8 cellular contexts compared by ENCODE assay signal in the genomic region with DNA sequence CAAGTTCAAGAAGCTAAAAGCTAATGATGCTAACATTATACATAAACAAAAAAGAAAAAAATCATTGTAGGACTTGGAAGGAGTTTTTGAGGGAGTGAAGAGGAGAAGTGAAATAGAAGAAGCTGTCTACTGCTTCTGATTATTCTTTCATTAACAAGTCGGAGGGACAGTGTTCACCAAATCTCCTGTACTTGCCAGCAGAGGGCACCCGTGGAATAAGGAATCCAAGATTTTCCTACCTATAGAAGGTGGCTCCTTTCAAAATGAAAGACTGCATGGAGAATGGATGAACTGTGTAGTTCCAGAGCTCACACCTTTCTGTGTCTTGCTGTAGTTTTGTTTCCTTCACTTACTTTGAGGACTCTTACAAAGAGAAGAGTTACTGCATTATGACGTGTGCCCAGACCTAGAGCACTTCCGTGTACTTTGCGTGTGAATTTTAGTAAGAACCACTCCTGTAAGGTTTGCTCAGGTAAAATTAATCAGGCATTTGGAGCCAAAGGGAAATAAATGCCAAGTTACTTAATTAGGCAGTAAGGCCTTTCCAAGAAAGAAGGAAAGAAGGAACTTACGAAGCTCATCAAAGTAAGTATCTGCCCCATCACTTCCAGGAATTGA.
DNase-seq lines count a peak whose midpoint lies in the region; ATAC-seq and TF ChIP-seq lines count a peak whose summit lies in the region.

No MANE protein-coding gene starts in this region.

- H3K9me3 ChIP-seq in Karpas-422 (ENCODE audit: low read length) (no peaks in the 10 kb centered on the region), upper lobe of right lung (no peaks in the 10 kb centered on the region)

- no peak overlapping the region for H3K4me2 ChIP-seq in Karpas-422 (ENCODE audit: low read depth, low read length, poor library complexity, severe bottlenecking)

- no peaks in the 10 kb centered on the region for H3K4me1 ChIP-seq in Karpas-422 (ENCODE audit: low read length)
- H3K4me1 ChIP-seq in upper lobe of right lung, result no peaks in the 10 kb centered on the region

- H4K20me1 ChIP-seq in Karpas-422 (ENCODE audit: insufficient read depth, low read depth, low read length), result no peaks in the 10 kb centered on the region

- no peak overlapping the region for H3K9ac ChIP-seq in Karpas-422 (ENCODE audit: low read length)

- intact Hi-C loops in upper lobe of right lung (cut with DNase I), result no loop called here

- no peaks in the 10 kb centered on the region for H3K27me3 ChIP-seq in Karpas-422 (ENCODE audit: low read length)
- H3K27me3 ChIP-seq in upper lobe of right lung, result no peaks in the 10 kb centered on the region

- ATAC-seq in GM19438 (IDR thresholded peaks at IDR 0.05; ENCODE audit: low read depth, unreplicated experiment), result peak; percentile 65
- ATAC-seq in upper lobe of right lung, result peak; percentile 86
- no peak for ATAC-seq in GM18873 (IDR thresholded peaks at IDR 0.05; ENCODE audit: low FRiP score, unreplicated experiment)

- H2AFZ ChIP-seq in Karpas-422 (ENCODE audit: low read length), result no peak overlapping the region

- no peaks in the 10 kb centered on the region for H3K79me2 ChIP-seq in Karpas-422 (ENCODE audit: low read length)

- H3K27ac ChIP-seq in Karpas-422 (ENCODE audit: low read length) (no peak overlapping the region), RWPE1 (no peak overlapping the region), upper lobe of right lung (no peak overlapping the region)

- H3K4me3 ChIP-seq in Karpas-422 (ENCODE audit: low read length), result no peak overlapping the region
- H3K4me3 ChIP-seq in upper lobe of right lung, result no peak overlapping the region

- CTCF ChIA-PET in RWPE1 (lab: Yijun Ruan, JAX), result interaction anchor here (0.5 to 1.9 kb wide), 20 partner anchors 13 to 1422 kb away, joined by 3 to 13 read pairs (median 3); a partner anchor contains a TSS

- no peaks in the 10 kb centered on the region for H3K36me3 ChIP-seq in Karpas-422 (ENCODE audit: insufficient read depth, low read length)
- H3K36me3 ChIP-seq in upper lobe of right lung, result no peaks in the 10 kb centered on the region

- POLR2A ChIA-PET in RWPE1 (lab: Yijun Ruan, JAX; ENCODE audit: low non-redundant PET), result no interaction called here

- H3K9me2 ChIP-seq in Karpas-422 (replicated peaks; ENCODE audit: insufficient read depth, low read length), result no peaks in the 10 kb centered on the region

- DNase-seq in DMS114 treated with DMSO at 0.1 percent for 48 hours (lab: John Stamatoyannopoulos, UW; ENCODE audit: unreplicated experiment) (peak; percentile 66), Karpas-422 (peak; percentile 80), RWPE1 (ENCODE audit: low spot score) (peak; percentile 50), ecto neural progenitor cell (ENCODE audit: low spot score) (peak; percentile 68), lung microvascular endothelial cell (ENCODE audit: low read depth in 2 of 2) (peak; percentile 69 to 86), upper lobe of right lung (peak; percentile 71)

- TF ChIP-seq CTCF in RWPE1 (conservative IDR thresholded peaks at IDR 0.05; ENCODE audit: low read depth), result peak; percentile 88
- TF ChIP-seq CTCF in upper lobe of right lung (IDR thresholded peaks at IDR 0.05), result peak; percentile 74
